2 cellular contexts compared by ENCODE assay signal in the genomic region with DNA sequence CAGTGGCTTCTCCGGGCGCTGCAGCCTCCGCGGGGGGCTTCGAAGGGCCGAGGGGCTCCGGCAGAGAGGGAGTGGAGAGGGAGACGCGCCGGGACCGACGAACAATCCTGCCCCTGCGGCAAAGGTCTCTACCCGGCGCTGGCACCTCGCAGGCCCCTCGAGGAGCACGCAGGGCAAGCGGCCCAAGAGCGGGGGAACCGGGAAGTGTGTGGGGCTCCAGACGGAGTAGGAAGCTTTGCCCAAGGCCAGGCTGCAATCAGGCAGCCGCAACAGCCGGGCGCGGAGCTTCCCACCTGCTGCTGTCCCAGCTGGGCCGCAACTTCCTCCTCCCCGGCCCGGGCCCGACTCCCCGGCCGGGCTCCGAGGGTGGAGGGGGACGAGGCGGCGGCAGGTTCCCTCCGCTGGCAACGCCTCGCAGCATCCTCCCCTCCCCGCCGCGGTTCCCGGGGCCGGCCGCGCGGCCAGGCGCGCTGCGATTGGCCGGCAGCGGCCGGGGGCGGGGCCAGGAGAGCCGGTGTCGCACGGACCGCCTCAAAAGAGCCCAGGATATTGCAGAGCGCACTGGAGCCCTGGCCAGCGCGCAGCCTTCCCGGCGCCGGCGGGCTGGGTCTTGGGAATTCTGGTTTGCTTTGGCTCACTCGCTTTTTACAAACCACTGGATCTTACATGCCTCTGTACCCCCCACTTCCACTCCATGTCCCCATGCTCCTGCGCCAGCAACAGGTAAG.
TF ChIP-seq lines count a peak whose summit lies in the region.

A gene (plus strand): TSS at position 554 of the 728 bp plus-strand sequence. CDS start 5,508 bp downstream, outside the sequence.

TF ChIP-seq in HCT116, 20 proteins besides CTCF, POLR2A, EP300 and RAD21:
- TF ChIP-seq EZH2phosphoT487 (IDR thresholded peaks at IDR 0.05; ENCODE audit: borderline replicate concordance), result no peak
- no peak for TF ChIP-seq ZNF274 (IDR thresholded peaks at IDR 0.05; ENCODE audit: low read depth, low read length)
- TF ChIP-seq FOSL1 (IDR thresholded peaks at IDR 0.05; ENCODE audit: low read depth), result no peak
- no peak for TF ChIP-seq CBX3 (IDR thresholded peaks at IDR 0.05; ENCODE audit: low read depth)
- TF ChIP-seq SIN3A (IDR thresholded peaks at IDR 0.05; ENCODE audit: low read depth), result no peak
- no peak for TF ChIP-seq SRF (IDR thresholded peaks at IDR 0.05; ENCODE audit: low read depth)
- no peak for TF ChIP-seq TCF7L2 (IDR thresholded peaks at IDR 0.05; ENCODE audit: borderline replicate concordance, extremely low read depth, insufficient read depth, insufficient read length)
- no peak for TF ChIP-seq CEBPB (IDR thresholded peaks at IDR 0.05; ENCODE audit: low read depth)
- TF ChIP-seq ZFX (IDR thresholded peaks at IDR 0.05), result no peak
- no peak for TF ChIP-seq JUND (IDR thresholded peaks at IDR 0.05)
- TF ChIP-seq, protein P1, sequence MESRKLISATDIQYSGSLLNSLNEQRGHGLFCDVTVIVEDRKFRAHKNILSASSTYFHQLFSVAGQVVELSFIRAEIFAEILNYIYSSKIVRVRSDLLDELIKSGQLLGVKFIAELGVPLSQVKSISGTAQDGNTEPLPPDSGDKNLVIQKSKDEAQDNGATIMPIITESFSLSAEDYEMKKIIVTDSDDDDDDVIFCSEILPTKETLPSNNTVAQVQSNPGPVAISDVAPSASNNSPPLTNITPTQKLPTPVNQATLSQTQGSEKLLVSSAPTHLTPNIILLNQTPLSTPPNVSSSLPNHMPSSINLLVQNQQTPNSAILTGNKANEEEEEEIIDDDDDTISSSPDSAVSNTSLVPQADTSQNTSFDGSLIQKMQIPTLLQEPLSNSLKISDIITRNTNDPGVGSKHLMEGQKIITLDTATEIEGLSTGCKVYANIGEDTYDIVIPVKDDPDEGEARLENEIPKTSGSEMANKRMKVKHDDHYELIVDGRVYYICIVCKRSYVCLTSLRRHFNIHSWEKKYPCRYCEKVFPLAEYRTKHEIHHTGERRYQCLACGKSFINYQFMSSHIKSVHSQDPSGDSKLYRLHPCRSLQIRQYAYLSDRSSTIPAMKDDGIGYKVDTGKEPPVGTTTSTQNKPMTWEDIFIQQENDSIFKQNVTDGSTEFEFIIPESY (IDR thresholded peaks at IDR 0.05; ENCODE audit: extremely low read depth, insufficient replicate concordance, low read length), result no peak
- no peak for TF ChIP-seq POLR2AphosphoS5 (IDR thresholded peaks at IDR 0.05; ENCODE audit: low read depth, low read length)
- TF ChIP-seq, protein P2, sequence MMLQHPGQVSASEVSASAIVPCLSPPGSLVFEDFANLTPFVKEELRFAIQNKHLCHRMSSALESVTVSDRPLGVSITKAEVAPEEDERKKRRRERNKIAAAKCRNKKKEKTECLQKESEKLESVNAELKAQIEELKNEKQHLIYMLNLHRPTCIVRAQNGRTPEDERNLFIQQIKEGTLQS (IDR thresholded peaks at IDR 0.05), result no peak
- TF ChIP-seq, protein P3, sequence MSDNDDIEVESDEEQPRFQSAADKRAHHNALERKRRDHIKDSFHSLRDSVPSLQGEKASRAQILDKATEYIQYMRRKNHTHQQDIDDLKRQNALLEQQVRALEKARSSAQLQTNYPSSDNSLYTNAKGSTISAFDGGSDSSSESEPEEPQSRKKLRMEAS (IDR thresholded peaks at IDR 0.05), result no peak
- no peak for TF ChIP-seq EZH2 (IDR thresholded peaks at IDR 0.05)
- no peak for TF ChIP-seq ELF1 (IDR thresholded peaks at IDR 0.05; ENCODE audit: borderline replicate concordance, low read depth)
- no peak for TF ChIP-seq YY1 (IDR thresholded peaks at IDR 0.05; ENCODE audit: extremely low read depth, insufficient replicate concordance, low read depth, low read length)
- no peak for TF ChIP-seq EGR1 (IDR thresholded peaks at IDR 0.05; ENCODE audit: low read depth)
- TF ChIP-seq, protein P4, sequence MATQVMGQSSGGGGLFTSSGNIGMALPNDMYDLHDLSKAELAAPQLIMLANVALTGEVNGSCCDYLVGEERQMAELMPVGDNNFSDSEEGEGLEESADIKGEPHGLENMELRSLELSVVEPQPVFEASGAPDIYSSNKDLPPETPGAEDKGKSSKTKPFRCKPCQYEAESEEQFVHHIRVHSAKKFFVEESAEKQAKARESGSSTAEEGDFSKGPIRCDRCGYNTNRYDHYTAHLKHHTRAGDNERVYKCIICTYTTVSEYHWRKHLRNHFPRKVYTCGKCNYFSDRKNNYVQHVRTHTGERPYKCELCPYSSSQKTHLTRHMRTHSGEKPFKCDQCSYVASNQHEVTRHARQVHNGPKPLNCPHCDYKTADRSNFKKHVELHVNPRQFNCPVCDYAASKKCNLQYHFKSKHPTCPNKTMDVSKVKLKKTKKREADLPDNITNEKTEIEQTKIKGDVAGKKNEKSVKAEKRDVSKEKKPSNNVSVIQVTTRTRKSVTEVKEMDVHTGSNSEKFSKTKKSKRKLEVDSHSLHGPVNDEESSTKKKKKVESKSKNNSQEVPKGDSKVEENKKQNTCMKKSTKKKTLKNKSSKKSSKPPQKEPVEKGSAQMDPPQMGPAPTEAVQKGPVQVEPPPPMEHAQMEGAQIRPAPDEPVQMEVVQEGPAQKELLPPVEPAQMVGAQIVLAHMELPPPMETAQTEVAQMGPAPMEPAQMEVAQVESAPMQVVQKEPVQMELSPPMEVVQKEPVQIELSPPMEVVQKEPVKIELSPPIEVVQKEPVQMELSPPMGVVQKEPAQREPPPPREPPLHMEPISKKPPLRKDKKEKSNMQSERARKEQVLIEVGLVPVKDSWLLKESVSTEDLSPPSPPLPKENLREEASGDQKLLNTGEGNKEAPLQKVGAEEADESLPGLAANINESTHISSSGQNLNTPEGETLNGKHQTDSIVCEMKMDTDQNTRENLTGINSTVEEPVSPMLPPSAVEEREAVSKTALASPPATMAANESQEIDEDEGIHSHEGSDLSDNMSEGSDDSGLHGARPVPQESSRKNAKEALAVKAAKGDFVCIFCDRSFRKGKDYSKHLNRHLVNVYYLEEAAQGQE (IDR thresholded peaks at IDR 0.05; ENCODE audit: low read depth), result no peak

TF ChIP-seq in GM12878, 131 proteins besides CTCF, POLR2A, EP300 and RAD21 (continues in another document):
- TF ChIP-seq NR2C1 (IDR thresholded peaks at IDR 0.05) (peak; percentile 27; the same call in 1 of the 2 replicates), DPF2 (IDR thresholded peaks at IDR 0.05) (peak; percentile 72), BHLHE40 (IDR thresholded peaks at IDR 0.05; ENCODE audit: borderline replicate concordance in 1 of 2, low read depth in 2 of 2, low read length in 1 of 2) (peak in 1 of 2 experiments; percentile 68; a peak in 2 of 4 replicates), TCF3 (IDR thresholded peaks at IDR 0.05; ENCODE audit: borderline replicate concordance, insufficient read depth, low read depth, low read length) (no peak; the same call in 1 of the 2 replicates), LARP7 (IDR thresholded peaks at IDR 0.05) (peak; percentile 64), IRF4 (IDR thresholded peaks at IDR 0.05; ENCODE audit: low read depth, low read length) (no peak), ZNF24 (IDR thresholded peaks at IDR 0.05) (0 out of 2 replicates have a peak, but pooled peaks have one; percentile 38), EED (IDR thresholded peaks at IDR 0.05; ENCODE audit: low read depth) (0 out of 2 replicates have a peak, but pooled peaks have one; percentile 36), HDAC6 (IDR thresholded peaks at IDR 0.05; ENCODE audit: unreplicated experiment) (no peak), NR2C2 (IDR thresholded peaks at IDR 0.05; ENCODE audit: borderline replicate concordance, control insufficient read depth, insufficient read length, low read depth) (no peak), IKZF2 (IDR thresholded peaks at IDR 0.05) (peak in 1 of 2 experiments; percentile 6; a peak in 2 of 4 replicates), BRCA1 (IDR thresholded peaks at IDR 0.05; ENCODE audit: low read depth, low read length) (no peak)
- TF ChIP-seq, protein P5, sequence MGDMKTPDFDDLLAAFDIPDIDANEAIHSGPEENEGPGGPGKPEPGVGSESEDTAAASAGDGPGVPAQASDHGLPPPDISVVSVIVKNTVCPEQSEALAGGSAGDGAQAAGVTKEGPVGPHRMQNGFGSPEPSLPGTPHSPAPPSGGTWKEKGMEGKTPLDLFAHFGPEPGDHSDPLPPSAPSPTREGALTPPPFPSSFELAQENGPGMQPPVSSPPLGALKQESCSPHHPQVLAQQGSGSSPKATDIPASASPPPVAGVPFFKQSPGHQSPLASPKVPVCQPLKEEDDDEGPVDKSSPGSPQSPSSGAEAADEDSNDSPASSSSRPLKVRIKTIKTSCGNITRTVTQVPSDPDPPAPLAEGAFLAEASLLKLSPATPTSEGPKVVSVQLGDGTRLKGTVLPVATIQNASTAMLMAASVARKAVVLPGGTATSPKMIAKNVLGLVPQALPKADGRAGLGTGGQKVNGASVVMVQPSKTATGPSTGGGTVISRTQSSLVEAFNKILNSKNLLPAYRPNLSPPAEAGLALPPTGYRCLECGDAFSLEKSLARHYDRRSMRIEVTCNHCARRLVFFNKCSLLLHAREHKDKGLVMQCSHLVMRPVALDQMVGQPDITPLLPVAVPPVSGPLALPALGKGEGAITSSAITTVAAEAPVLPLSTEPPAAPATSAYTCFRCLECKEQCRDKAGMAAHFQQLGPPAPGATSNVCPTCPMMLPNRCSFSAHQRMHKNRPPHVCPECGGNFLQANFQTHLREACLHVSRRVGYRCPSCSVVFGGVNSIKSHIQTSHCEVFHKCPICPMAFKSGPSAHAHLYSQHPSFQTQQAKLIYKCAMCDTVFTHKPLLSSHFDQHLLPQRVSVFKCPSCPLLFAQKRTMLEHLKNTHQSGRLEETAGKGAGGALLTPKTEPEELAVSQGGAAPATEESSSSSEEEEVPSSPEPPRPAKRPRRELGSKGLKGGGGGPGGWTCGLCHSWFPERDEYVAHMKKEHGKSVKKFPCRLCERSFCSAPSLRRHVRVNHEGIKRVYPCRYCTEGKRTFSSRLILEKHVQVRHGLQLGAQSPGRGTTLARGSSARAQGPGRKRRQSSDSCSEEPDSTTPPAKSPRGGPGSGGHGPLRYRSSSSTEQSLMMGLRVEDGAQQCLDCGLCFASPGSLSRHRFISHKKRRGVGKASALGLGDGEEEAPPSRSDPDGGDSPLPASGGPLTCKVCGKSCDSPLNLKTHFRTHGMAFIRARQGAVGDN (IDR thresholded peaks at IDR 0.05), result peak; percentile 38
- TF ChIP-seq, protein P6, sequence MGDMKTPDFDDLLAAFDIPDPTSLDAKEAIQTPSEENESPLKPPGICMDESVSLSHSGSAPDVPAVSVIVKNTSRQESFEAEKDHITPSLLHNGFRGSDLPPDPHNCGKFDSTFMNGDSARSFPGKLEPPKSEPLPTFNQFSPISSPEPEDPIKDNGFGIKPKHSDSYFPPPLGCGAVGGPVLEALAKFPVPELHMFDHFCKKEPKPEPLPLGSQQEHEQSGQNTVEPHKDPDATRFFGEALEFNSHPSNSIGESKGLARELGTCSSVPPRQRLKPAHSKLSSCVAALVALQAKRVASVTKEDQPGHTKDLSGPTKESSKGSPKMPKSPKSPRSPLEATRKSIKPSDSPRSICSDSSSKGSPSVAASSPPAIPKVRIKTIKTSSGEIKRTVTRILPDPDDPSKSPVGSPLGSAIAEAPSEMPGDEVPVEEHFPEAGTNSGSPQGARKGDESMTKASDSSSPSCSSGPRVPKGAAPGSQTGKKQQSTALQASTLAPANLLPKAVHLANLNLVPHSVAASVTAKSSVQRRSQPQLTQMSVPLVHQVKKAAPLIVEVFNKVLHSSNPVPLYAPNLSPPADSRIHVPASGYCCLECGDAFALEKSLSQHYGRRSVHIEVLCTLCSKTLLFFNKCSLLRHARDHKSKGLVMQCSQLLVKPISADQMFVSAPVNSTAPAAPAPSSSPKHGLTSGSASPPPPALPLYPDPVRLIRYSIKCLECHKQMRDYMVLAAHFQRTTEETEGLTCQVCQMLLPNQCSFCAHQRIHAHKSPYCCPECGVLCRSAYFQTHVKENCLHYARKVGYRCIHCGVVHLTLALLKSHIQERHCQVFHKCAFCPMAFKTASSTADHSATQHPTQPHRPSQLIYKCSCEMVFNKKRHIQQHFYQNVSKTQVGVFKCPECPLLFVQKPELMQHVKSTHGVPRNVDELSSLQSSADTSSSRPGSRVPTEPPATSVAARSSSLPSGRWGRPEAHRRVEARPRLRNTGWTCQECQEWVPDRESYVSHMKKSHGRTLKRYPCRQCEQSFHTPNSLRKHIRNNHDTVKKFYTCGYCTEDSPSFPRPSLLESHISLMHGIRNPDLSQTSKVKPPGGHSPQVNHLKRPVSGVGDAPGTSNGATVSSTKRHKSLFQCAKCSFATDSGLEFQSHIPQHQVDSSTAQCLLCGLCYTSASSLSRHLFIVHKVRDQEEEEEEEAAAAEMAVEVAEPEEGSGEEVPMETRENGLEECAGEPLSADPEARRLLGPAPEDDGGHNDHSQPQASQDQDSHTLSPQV (IDR thresholded peaks at IDR 0.05), result no peak
- TF ChIP-seq, protein P7, sequence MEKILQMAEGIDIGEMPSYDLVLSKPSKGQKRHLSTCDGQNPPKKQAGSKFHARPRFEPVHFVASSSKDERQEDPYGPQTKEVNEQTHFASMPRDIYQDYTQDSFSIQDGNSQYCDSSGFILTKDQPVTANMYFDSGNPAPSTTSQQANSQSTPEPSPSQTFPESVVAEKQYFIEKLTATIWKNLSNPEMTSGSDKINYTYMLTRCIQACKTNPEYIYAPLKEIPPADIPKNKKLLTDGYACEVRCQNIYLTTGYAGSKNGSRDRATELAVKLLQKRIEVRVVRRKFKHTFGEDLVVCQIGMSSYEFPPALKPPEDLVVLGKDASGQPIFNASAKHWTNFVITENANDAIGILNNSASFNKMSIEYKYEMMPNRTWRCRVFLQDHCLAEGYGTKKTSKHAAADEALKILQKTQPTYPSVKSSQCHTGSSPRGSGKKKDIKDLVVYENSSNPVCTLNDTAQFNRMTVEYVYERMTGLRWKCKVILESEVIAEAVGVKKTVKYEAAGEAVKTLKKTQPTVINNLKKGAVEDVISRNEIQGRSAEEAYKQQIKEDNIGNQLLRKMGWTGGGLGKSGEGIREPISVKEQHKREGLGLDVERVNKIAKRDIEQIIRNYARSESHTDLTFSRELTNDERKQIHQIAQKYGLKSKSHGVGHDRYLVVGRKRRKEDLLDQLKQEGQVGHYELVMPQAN (conservative IDR thresholded peaks at IDR 0.05), result peak; percentile 39; the same call in 1 of the 2 replicates
- TF ChIP-seq, protein P8, sequence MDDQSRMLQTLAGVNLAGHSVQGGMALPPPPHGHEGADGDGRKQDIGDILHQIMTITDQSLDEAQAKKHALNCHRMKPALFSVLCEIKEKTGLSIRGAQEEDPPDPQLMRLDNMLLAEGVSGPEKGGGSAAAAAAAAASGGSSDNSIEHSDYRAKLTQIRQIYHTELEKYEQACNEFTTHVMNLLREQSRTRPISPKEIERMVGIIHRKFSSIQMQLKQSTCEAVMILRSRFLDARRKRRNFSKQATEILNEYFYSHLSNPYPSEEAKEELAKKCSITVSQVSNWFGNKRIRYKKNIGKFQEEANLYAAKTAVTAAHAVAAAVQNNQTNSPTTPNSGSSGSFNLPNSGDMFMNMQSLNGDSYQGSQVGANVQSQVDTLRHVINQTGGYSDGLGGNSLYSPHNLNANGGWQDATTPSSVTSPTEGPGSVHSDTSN (IDR thresholded peaks at IDR 0.05; ENCODE audit: insufficient replicate concordance, low read depth, low read length), result no peak
